In genomic region chr15:75069301-75069925, GRCh38 we compare ENCODE assay signal across 10 cellular contexts. TPM values are rescaled to one million over a fixed set of nuclear protein-coding genes. Genes with fewer than 3 reads are reported as not detected.
DNase-seq lines count a peak whose midpoint lies in the region; ATAC-seq and TF ChIP-seq lines count a peak whose summit lies in the region.
"Had no signal": no experiment of that assay in that cellular context is flagged by ENCODE, and none has a peak within 500 bp of the region (broad histone marks: within the 10 kb centered on the region; RNA-seq: fewer than 3 reads in every experiment).

No MANE protein-coding gene starts in this region.

- H3K4me3 ChIP-seq in lower lobe of right lung = no peak overlapping the region
- H3K4me3 ChIP-seq: neural progenitor cell, thoracic aorta had no signal

- no peak for DNase-seq in lower lobe of right lung
- no peak for DNase-seq in NCI-H1092 (lab: John Stamatoyannopoulos, UW)
- DNase-seq in NCI-H82 (lab: John Stamatoyannopoulos, UW) = no peak
- no peak for DNase-seq in NCI-H2196 treated with DMSO at 0.1 percent for 48 hours (lab: John Stamatoyannopoulos, UW; ENCODE audit: unreplicated experiment)
- no peak for DNase-seq in NCI-H1436 (lab: John Stamatoyannopoulos, UW)

- no peaks in the 10 kb centered on the region for H3K9me3 ChIP-seq in lower lobe of right lung
- H3K9me3 ChIP-seq: thoracic aorta had no signal

- TF ChIP-seq CTCF in lower lobe of right lung (IDR thresholded peaks at IDR 0.05) = no peak

- intact Hi-C loops in lower lobe of right lung (cut with DNase I) = no loop called here

- H3K4me1 ChIP-seq in lower lobe of right lung = peaks cover 37% of the 10 kb centered on the region
- H3K4me1 ChIP-seq: neural progenitor cell had no signal

- H3K36me3 ChIP-seq in lower lobe of right lung = no peaks in the 10 kb centered on the region
- H3K36me3 ChIP-seq: neural progenitor cell, thoracic aorta had no signal

- no peaks in the 10 kb centered on the region for H3K27me3 ChIP-seq in lower lobe of right lung (ENCODE audit: low read depth)
- H3K27me3 ChIP-seq: neural progenitor cell had no signal

- ATAC-seq in GM21528 (IDR thresholded peaks at IDR 0.05; ENCODE audit: low FRiP score, unreplicated experiment) (peak; percentile 78), HG03565 (IDR thresholded peaks at IDR 0.05; ENCODE audit: unreplicated experiment) (peak; percentile 73), lower lobe of right lung (peak; percentile 68 to 84)

- no peak overlapping the region for H3K27ac ChIP-seq in lower lobe of right lung
- H3K27ac ChIP-seq: neural progenitor cell, thoracic aorta had no signal

- peak; percentile 20 for TF ChIP-seq POLR2A in GM18526 (IDR thresholded peaks at IDR 0.05; ENCODE audit: extremely low read depth, insufficient read length)

RNA-seq across cellular contexts. Expression of gene PPCDC, which starts 46.0 kb away (rescaled TPM):
- total RNA-seq in lower lobe of right lung = 11.2 TPM
